1 cellular context compared by ENCODE assay signal in genomic region chr22:37607912-37608476, GRCh38.
TF ChIP-seq lines count a peak whose summit lies in the region.

No MANE protein-coding gene starts in this region.

TF ChIP-seq in GM12878, 131 proteins besides CTCF, POLR2A, EP300 and RAD21:
- TF ChIP-seq, protein P1, sequence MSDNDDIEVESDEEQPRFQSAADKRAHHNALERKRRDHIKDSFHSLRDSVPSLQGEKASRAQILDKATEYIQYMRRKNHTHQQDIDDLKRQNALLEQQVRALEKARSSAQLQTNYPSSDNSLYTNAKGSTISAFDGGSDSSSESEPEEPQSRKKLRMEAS (IDR thresholded peaks at IDR 0.05; ENCODE audit: low read depth, low read length): no peak
- peak; percentile 65 to 66; a peak in 2 of 4 replicates for TF ChIP-seq SRF (IDR thresholded peaks at IDR 0.05; ENCODE audit: low read depth in 2 of 2, low read length in 2 of 2)
- TF ChIP-seq RBBP5 (conservative IDR thresholded peaks at IDR 0.05): no peak
- peak; percentile 49; the same call in 1 of the 2 replicates for TF ChIP-seq ZNF687 (IDR thresholded peaks at IDR 0.05)
- TF ChIP-seq SREBF2 (IDR thresholded peaks at IDR 0.05; ENCODE audit: low read length): peak; percentile 43; the same call in 1 of the 2 replicates
- no peak for TF ChIP-seq ATF7 (IDR thresholded peaks at IDR 0.05; ENCODE audit: low read depth)
- TF ChIP-seq NFIC (IDR thresholded peaks at IDR 0.05; ENCODE audit: low read depth, low read length): 0 out of 2 replicates have a peak, but pooled peaks have one; percentile 46
- 0 out of 2 replicates have a peak, but pooled peaks have one; percentile 50 for TF ChIP-seq POLR2AphosphoS2 (IDR thresholded peaks at IDR 0.05; ENCODE audit: low read depth, low read length)
- TF ChIP-seq RAD51 (IDR thresholded peaks at IDR 0.05): 0 out of 2 replicates have a peak, but pooled peaks have one; percentile 22
- 0 out of 2 replicates have a peak, but pooled peaks have one; percentile 4 for TF ChIP-seq ZNF384 (IDR thresholded peaks at IDR 0.05; ENCODE audit: borderline replicate concordance, low read depth, low read length)
- TF ChIP-seq YBX1 (IDR thresholded peaks at IDR 0.05): no peak
- TF ChIP-seq MEF2B (IDR thresholded peaks at IDR 0.05; ENCODE audit: partially characterized antibody, poor library complexity, severe bottlenecking): no peak
- TF ChIP-seq NR2C1 (IDR thresholded peaks at IDR 0.05): no peak
